ENCODE assay signal across 20 cellular contexts in genomic region chr10:61735879-61736278, GRCh38.
DNase-seq lines count a peak whose midpoint lies in the region; ATAC-seq, FAIRE-seq and TF ChIP-seq lines count a peak whose summit lies in the region.
"Had no signal": no experiment of that assay in that cellular context is flagged by ENCODE, and none has a peak within 500 bp of the region (broad histone marks: within the 10 kb centered on the region; RNA-seq: fewer than 3 reads in every experiment).

No MANE protein-coding gene starts in this region.

- FAIRE-seq in H54 (lab: Jason Lieb, UNC) (peak; percentile 27), small intestine (lab: Jason Lieb, UNC) (peak; percentile 47)
- FAIRE-seq: A204.1, D721Med, G401.6, GM12891 had no signal

- no peaks in the 10 kb centered on the region for H3K9me3 ChIP-seq in Panc1 (ENCODE audit: control insufficient read depth, insufficient read depth, low read depth, low read length)
- H3K9me3 ChIP-seq in small intestine (ENCODE audit: control insufficient read depth, low read depth): no peaks in the 10 kb centered on the region
- H3K9me3 ChIP-seq: Caco-2 had no signal

- DNase-seq in H54 (ENCODE audit: insufficient read length, low spot score): no peak
- no peak for DNase-seq in Panc1 (ENCODE audit: low read depth, low spot score)
- no peak for DNase-seq in small intestine
- DNase-seq in SW 1271 (lab: John Stamatoyannopoulos, UW): no peak
- DNase-seq in effector CD8-positive, alpha-beta T cell (lab: John Stamatoyannopoulos, UW): no peak
- DNase-seq in RWPE1 (ENCODE audit: low spot score): no peak
- DNase-seq: 8988T; AML-193; Caco-2; Calu3; CD4-positive, alpha-beta T cell; CD8-positive, alpha-beta T cell; DMS79 treated with DMSO at 0.1 percent for 48 hours; GF-D8 had no signal

- H3K4me1 ChIP-seq in Panc1 (ENCODE audit: control insufficient read depth, insufficient read depth, low read length) (no peaks in the 10 kb centered on the region), small intestine (ENCODE audit: control insufficient read depth in 2 of 2, insufficient read depth in 1 of 2, low read depth in 1 of 2, low read length in 1 of 2) (no peaks in the 10 kb centered on the region)
- H3K4me1 ChIP-seq: BLaER1 treated with 17β-estradiol and CSF1 and Interleukin-3, amounts not matched to agents 10 nM and 100 nM; Caco-2 had no signal

- TF ChIP-seq POLR2A in H54 (IDR thresholded peaks at IDR 0.05; ENCODE audit: low read depth, low read length): no peak

- in situ Hi-C loops in Panc1 (cut with HindIII; ENCODE audit: low pct_unique_long_range_greater_than_20kb, low sequenced_read_pairs): no loop called here

- no peak overlapping the region for H3K4me3 ChIP-seq in Panc1 (ENCODE audit: low read depth in 2 of 2, low read length in 2 of 2)
- H3K4me3 ChIP-seq in small intestine (ENCODE audit: low read depth in 1 of 2, low read length in 2 of 2): no peak overlapping the region
- H3K4me3 ChIP-seq: BLaER1 treated with 17β-estradiol and CSF1 and Interleukin-3, amounts not matched to agents 10 nM and 100 nM had no signal

- WGBS in small intestine, 3 donors: 91 to 97% (median 94%) methylated on average over 3 of the region's 3 CpGs

- POLR2A ChIA-PET in Panc1 (lab: Charles Lee) (no interaction called here), RWPE1 (lab: Yijun Ruan, JAX; ENCODE audit: low non-redundant PET) (no interaction called here)

- H3K27me3 ChIP-seq in Panc1 (ENCODE audit: control insufficient read depth, insufficient read depth, low read length): no peaks in the 10 kb centered on the region
- H3K27me3 ChIP-seq in small intestine (ENCODE audit: control insufficient read depth in 2 of 2, insufficient read depth in 2 of 2, low read length in 2 of 2): no peaks in the 10 kb centered on the region
- H3K27me3 ChIP-seq: BLaER1 treated with 17β-estradiol and CSF1 and Interleukin-3, amounts not matched to agents 10 nM and 100 nM had no signal

- no peak for TF ChIP-seq CTCF in Panc1 (IDR thresholded peaks at IDR 0.05)
- no peak for TF ChIP-seq CTCF in RWPE1 (conservative IDR thresholded peaks at IDR 0.05; ENCODE audit: low read depth)

- peak overlapping the region; percentile 74; the same call in 1 of the 2 replicates for H3K27ac ChIP-seq in Panc1 (ENCODE audit: low read length)
- H3K27ac ChIP-seq in small intestine (ENCODE audit: low read depth in 1 of 2, low read length in 1 of 2): no peak overlapping the region
- H3K27ac ChIP-seq in RWPE1: no peak overlapping the region
- H3K27ac ChIP-seq: BLaER1 treated with 17β-estradiol and CSF1 and Interleukin-3, amounts not matched to agents 10 nM and 100 nM; C4-2B had no signal

- no TSS peak for BruUV-seq in Panc1 (replicated peaks; lab: Mats Ljungman, UMichigan)

- ATAC-seq in Panc1: no peak
- ATAC-seq: CD8-positive, alpha-beta T cell had no signal

- H3K36me3 ChIP-seq in Panc1 (ENCODE audit: control insufficient read depth, insufficient read depth, low read length) (no peaks in the 10 kb centered on the region), small intestine (ENCODE audit: control insufficient read depth in 2 of 2, insufficient read depth in 2 of 2, low read length in 2 of 2) (no peaks in the 10 kb centered on the region)
- H3K36me3 ChIP-seq: BLaER1 treated with 17β-estradiol and CSF1 and Interleukin-3, amounts not matched to agents 10 nM and 100 nM had no signal

- intact Hi-C loops in Panc1 (cut with micrococcal nuclease; ENCODE audit: unreplicated experiment): loop anchor here (10.0 kb wide), 1 partner anchor 451 kb away; no protein-coding TSS in a partner anchor

- CTCF ChIA-PET in Panc1 (lab: Charles Lee): no interaction called here
- CTCF ChIA-PET in RWPE1 (lab: Yijun Ruan, JAX): interaction anchor here (0.7 to 1.2 kb wide), 2 partner anchors 14 to 555 kb away, joined by 3 read pairs; no protein-coding TSS in a partner anchor
